ENCODE assay signal across 18 cellular contexts in the genomic region with DNA sequence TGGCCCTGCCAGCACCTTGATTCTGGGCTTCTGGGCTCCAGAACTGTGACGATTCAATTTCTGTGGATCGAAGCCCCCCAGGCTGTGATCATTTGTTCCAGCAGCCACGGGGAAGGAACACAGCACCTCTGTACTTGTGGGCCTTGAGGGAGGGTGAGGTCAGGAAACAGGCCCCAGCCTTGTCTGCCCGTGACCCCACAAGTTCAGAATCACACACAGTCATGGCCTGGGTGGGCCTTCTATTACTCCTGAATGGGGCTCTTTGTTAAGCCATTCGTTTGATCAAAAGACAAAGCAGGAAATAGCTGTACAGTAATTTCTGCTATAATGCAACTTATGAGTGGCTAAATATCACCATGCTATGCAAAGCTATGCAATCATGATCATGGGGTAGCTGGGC. TPM values are rescaled to one million over a fixed set of nuclear protein-coding genes. Genes with fewer than 3 reads are reported as not detected.
DNase-seq lines count a peak whose midpoint lies in the region; ATAC-seq and TF ChIP-seq lines count a peak whose summit lies in the region.
"Had no signal": no experiment of that assay in that cellular context is flagged by ENCODE, and none has a peak within 500 bp of the region (broad histone marks: within the 10 kb centered on the region; RNA-seq: fewer than 3 reads in every experiment).

No MANE protein-coding gene starts in this region.

- intact Hi-C loops in left ventricle myocardium superior (cut with micrococcal nuclease) (no loop called here), right cardiac atrium (cut with DNase I) (loop anchor here in 1 of 4 donors (5.0 kb wide), 1 partner anchor 37 kb away; no protein-coding TSS in a partner anchor)

- H3K4me1 ChIP-seq in right cardiac atrium (ENCODE audit: control insufficient read depth, insufficient read depth, low read length), result no peaks in the 10 kb centered on the region
- no peaks in the 10 kb centered on the region for H3K4me1 ChIP-seq in endodermal cell (ENCODE audit: control insufficient read depth, insufficient read depth, low read length)
- H3K4me1 ChIP-seq in mesodermal cell (ENCODE audit: control insufficient read depth, insufficient read depth, low read length, poor library complexity, severe bottlenecking), result no peaks in the 10 kb centered on the region
- peaks cover 0 to 79% (median 40%) of the 10 kb centered on the region in 4 donors for H3K4me1 ChIP-seq in tibial nerve
- H3K4me1 ChIP-seq in trophoblast cell (ENCODE audit: control insufficient read depth in 1 of 2, insufficient read depth in 2 of 2, low read length in 2 of 2), result peaks cover 0 to 1% of the 10 kb centered on the region in 2 experiments

- no peak overlapping the region for H3K4me3 ChIP-seq in right cardiac atrium (ENCODE audit: low read length)
- no peak overlapping the region for H3K4me3 ChIP-seq in endodermal cell (ENCODE audit: low read length)
- no peak overlapping the region for H3K4me3 ChIP-seq in mesodermal cell (ENCODE audit: extremely low read depth, insufficient read depth, low read length, poor library complexity, severe bottlenecking)
- no peak overlapping the region for H3K4me3 ChIP-seq in tibial nerve
- H3K4me3 ChIP-seq in trophoblast cell (ENCODE audit: low read depth, low read length), result no peak overlapping the region

- H3K9me3 ChIP-seq in right cardiac atrium (ENCODE audit: control insufficient read depth, low read length) (no peaks in the 10 kb centered on the region), endodermal cell (ENCODE audit: control insufficient read depth, low read length) (peaks cover 7% of the 10 kb centered on the region), mesodermal cell (ENCODE audit: control insufficient read depth, low read length) (peaks cover 5% of the 10 kb centered on the region), tibial nerve (no peaks in the 10 kb centered on the region), trophoblast cell (ENCODE audit: insufficient read depth, low read depth, low read length) (no peaks in the 10 kb centered on the region)
- H3K9me3 ChIP-seq: Caco-2 had no signal

- H3K4me1 Mint-ChIP-seq in endodermal cell, result no peaks in the 10 kb centered on the region

- no peak overlapping the region for H2BK120ac ChIP-seq in trophoblast cell (ENCODE audit: insufficient read depth, low read length, poor library complexity)

- peaks cover 3% of the 10 kb centered on the region for H3K27me3 Mint-ChIP-seq in endodermal cell (ENCODE audit: insufficient read depth)

- no peak overlapping the region for H4K91ac ChIP-seq in trophoblast cell (ENCODE audit: low read depth, low read length)

- H2BK12ac ChIP-seq in trophoblast cell (ENCODE audit: low read length), result no peak overlapping the region

- peaks cover 4% of the 10 kb centered on the region for H3K36me3 ChIP-seq in endodermal cell (ENCODE audit: control insufficient read depth, insufficient read depth, low read length)
- H3K36me3 ChIP-seq in mesodermal cell (ENCODE audit: control insufficient read depth, insufficient read depth, low read length), result no peaks in the 10 kb centered on the region
- peaks cover 0 to 24% (median 0%) of the 10 kb centered on the region in 3 donors for H3K36me3 ChIP-seq in tibial nerve
- H3K36me3 ChIP-seq in trophoblast cell (ENCODE audit: control insufficient read depth in 1 of 2, insufficient read depth in 2 of 2, low read length in 2 of 2), result no peaks in the 10 kb centered on the region

- no peak overlapping the region for H3K9ac ChIP-seq in endodermal cell (ENCODE audit: extremely low read depth, low read length, poor library complexity, severe bottlenecking)
- H3K9ac ChIP-seq in trophoblast cell (ENCODE audit: low read length), result no peak overlapping the region

- 68% methylated on average over 5 of the region's 5 CpGs for WGBS in right cardiac atrium
- 90 to 95% methylated on average over 4 to 5 of the region's 5 CpGs for WGBS in endodermal cell (ENCODE audit: insufficient coverage in 1 of 2, insufficient read length in 1 of 2), 2 experiments
- WGBS in mesodermal cell (ENCODE audit: insufficient coverage in 2 of 2), 2 experiments, result 86% methylated on average over 3 of the region's 5 CpGs; no CpG with 5 or more reads in 1 of the 2 experiments
- 20 to 59% methylated on average over 4 to 5 of the region's 5 CpGs for WGBS in tibial nerve, 2 donors
- no CpG with 5 or more reads among the region's 5 CpGs for WGBS in trophoblast cell (ENCODE audit: extremely low coverage, insufficient coverage, insufficient read length)

- H3K27ac ChIP-seq in right cardiac atrium (ENCODE audit: low read length) (no peak overlapping the region), endodermal cell (ENCODE audit: low read depth, low read length) (peak overlapping the region; percentile 32), mesodermal cell (ENCODE audit: low read depth, low read length, severe bottlenecking) (peak overlapping the region; percentile 36), tibial nerve (peak overlapping the region; percentile 53 to 95 (median 68)), trophoblast cell (ENCODE audit: low read depth, low read length) (no peak overlapping the region)
- H3K27ac ChIP-seq: 22Rv1 had no signal

- no peak overlapping the region for H3K4me2 ChIP-seq in trophoblast cell (ENCODE audit: low read length)

- no peak overlapping the region for H4K12ac ChIP-seq in trophoblast cell (ENCODE audit: low read depth, low read length)

- no peak overlapping the region for H3K4ac ChIP-seq in trophoblast cell (ENCODE audit: low read depth, low read length)

- peaks cover 11% of the 10 kb centered on the region for H3K36me3 Mint-ChIP-seq in endodermal cell (ENCODE audit: low read depth)
- H3K36me3 Mint-ChIP-seq: CD8-positive, alpha-beta T cell had no signal

- H3K9me3 Mint-ChIP-seq in endodermal cell, result no peaks in the 10 kb centered on the region
- H3K9me3 Mint-ChIP-seq: CD8-positive, alpha-beta T cell had no signal

- DNase-seq in left ventricle myocardium superior (no peak), right cardiac atrium (no peak), endodermal cell (no peak), tibial nerve (ENCODE audit: low spot score in 2 of 2) (no peak), trophoblast cell (no peak), NCI-H1436 treated with DMSO at 0.1 percent for 48 hours (lab: John Stamatoyannopoulos, UW) (no peak), kidney glomerular epithelial cell (lab: John Stamatoyannopoulos, UW) (no peak)
- DNase-seq: Caco-2; CD8-positive, alpha-beta T cell; DMS53; GF-D8; GOT3; H9 had no signal

- no peak overlapping the region for H2AK5ac ChIP-seq in trophoblast cell (ENCODE audit: low read length)

- no peak for TF ChIP-seq POLR2A in tibial nerve (IDR thresholded peaks at IDR 0.05)

- no peak overlapping the region for H3K14ac ChIP-seq in trophoblast cell (ENCODE audit: low read length)

- peak in 1 of 2 donors; percentile 73 for TF ChIP-seq EP300 in tibial nerve (IDR thresholded peaks at IDR 0.05)

- no peak overlapping the region for H2BK5ac ChIP-seq in trophoblast cell (ENCODE audit: low read depth, low read length, poor library complexity)

- H3K79me2 ChIP-seq in trophoblast cell (ENCODE audit: control insufficient read depth, insufficient read depth, low read length, poor library complexity), result no peaks in the 10 kb centered on the region

- H3K27me3 ChIP-seq in right cardiac atrium (ENCODE audit: control insufficient read depth, insufficient read depth), result no peaks in the 10 kb centered on the region
- H3K27me3 ChIP-seq in endodermal cell (ENCODE audit: control insufficient read depth, insufficient read depth, low read length, poor library complexity, severe bottlenecking), result no peaks in the 10 kb centered on the region
- no peaks in the 10 kb centered on the region for H3K27me3 ChIP-seq in tibial nerve
- H3K27me3 ChIP-seq in trophoblast cell (ENCODE audit: insufficient read depth, low read length), result no peaks in the 10 kb centered on the region

- no peak overlapping the region for H2AFZ ChIP-seq in trophoblast cell (ENCODE audit: insufficient read depth, low read length, poor library complexity)

- TF ChIP-seq CTCF in endodermal cell (conservative IDR thresholded peaks at IDR 0.05) (no peak), tibial nerve (IDR thresholded peaks at IDR 0.05) (no peak)

- H3K79me1 ChIP-seq in trophoblast cell (ENCODE audit: low read length), result no peaks in the 10 kb centered on the region

- peak; percentile 43 for ATAC-seq in left ventricle myocardium superior
- no peak for ATAC-seq in right cardiac atrium
- ATAC-seq: CD8-positive, alpha-beta T cell had no signal

- H3K18ac ChIP-seq in trophoblast cell (ENCODE audit: low read length), result no peak overlapping the region

- H4K8ac ChIP-seq in trophoblast cell (ENCODE audit: low read depth, low read length), result no peak overlapping the region

- H3K23ac ChIP-seq in trophoblast cell (ENCODE audit: low read length), result no peak overlapping the region

- H3K27ac Mint-ChIP-seq in endodermal cell, result no peak overlapping the region
- H3K27ac Mint-ChIP-seq: CD8-positive, alpha-beta T cell had no signal

- H3K4me3 Mint-ChIP-seq in endodermal cell, result no peak overlapping the region
- H3K4me3 Mint-ChIP-seq: CD14-positive monocyte; CD8-positive, alpha-beta T cell; H9 had no signal

RNA-seq across cellular contexts. Expression of gene ST6GALNAC2, which starts 10.1 kb away (rescaled TPM):
- total RNA-seq in left ventricle myocardium superior (5.1 TPM), right cardiac atrium (1 to 10 TPM; 4.0 to 5.8 (median 5.5) TPM), endodermal cell (10 to 100 TPM; 15.1 to 26.9 TPM), tibial nerve (100 to 1,000 TPM in 1 of 4 donors, 10 to 100 TPM in 3; 58.5 to 128 (median 69.1) TPM)
- polyA plus RNA-seq in right cardiac atrium, result 4.2 TPM
- 3.5 TPM for polyA plus RNA-seq in endodermal cell (2013, experiment 1 of 2)
- 3.6 TPM for polyA plus RNA-seq in endodermal cell (2013, experiment 2 of 2)
- polyA plus RNA-seq in mesodermal cell (2013, experiment 1 of 2), result 0.52 TPM
- polyA plus RNA-seq in mesodermal cell (2013, experiment 2 of 2), result 0.25 TPM
- polyA plus RNA-seq in trophoblast cell (2013), result 19.9 and 21.5 TPM in 2 replicates
- total RNA-seq: A673 had no signal

RNA-seq across cellular contexts. Expression of gene PRCD, which starts 35.7 kb away (rescaled TPM):
- total RNA-seq in left ventricle myocardium superior, result 4.3 TPM
- total RNA-seq in right cardiac atrium, result 10 to 100 TPM in 3 of 4 donors, 1 to 10 TPM in 1; 6.1 to 11.6 (median 10.9) TPM
- 9.8 TPM for polyA plus RNA-seq in right cardiac atrium
- total RNA-seq in endodermal cell, result 1 to 10 TPM; 3.2 to 4.8 TPM
- 0.50 TPM for polyA plus RNA-seq in endodermal cell (2013, experiment 1 of 2)
- polyA plus RNA-seq in endodermal cell (2013, experiment 2 of 2), result 2.2 TPM
- 5.8 TPM for polyA plus RNA-seq in mesodermal cell (2013, experiment 1 of 2)
- 9.9 TPM for polyA plus RNA-seq in mesodermal cell (2013, experiment 2 of 2)
- 10 to 100 TPM in 3 of 4 donors, 1 to 10 TPM in 1; 6.6 to 23.5 (median 14.1) TPM for total RNA-seq in tibial nerve
- polyA plus RNA-seq in trophoblast cell (2013), result 0.23 and 0.50 TPM in 2 replicates
- total RNA-seq: A673; Caco-2; CD8-positive, alpha-beta T cell; HT-29 had no signal
- polyA plus RNA-seq: CD14-positive monocyte had no signal

RNA-seq across cellular contexts. Expression of gene CYGB, which starts 38.1 kb away (rescaled TPM):
- 28.0 TPM for total RNA-seq in left ventricle myocardium superior
- 10 to 100 TPM; 46.6 to 83.9 (median 67.3) TPM for total RNA-seq in right cardiac atrium
- 58.7 TPM for polyA plus RNA-seq in right cardiac atrium
- total RNA-seq in endodermal cell, result 1 to 10 TPM; 2.0 to 3.4 TPM
- polyA plus RNA-seq in endodermal cell (2013, experiment 1 of 2), result 3.3 TPM
- polyA plus RNA-seq in endodermal cell (2013, experiment 2 of 2), result 2.3 TPM
- 18.2 TPM for polyA plus RNA-seq in mesodermal cell (2013, experiment 1 of 2)
- polyA plus RNA-seq in mesodermal cell (2013, experiment 2 of 2), result 19.4 TPM
- total RNA-seq in tibial nerve, result 10 to 100 TPM; 40.2 to 59.2 (median 48.8) TPM
- polyA plus RNA-seq in trophoblast cell (2013), result 5.7 and 6.8 TPM in 2 replicates
- total RNA-seq: HT-29 had no signal
- polyA plus RNA-seq: CD14-positive monocyte had no signal

Comparison
In these comparisons a context has a peak if more than half of its experiments do, and no peak if none do; other contexts are left out.
1. H3K27ac ChIP-seq: peak in endodermal cell (single experiment), mesodermal cell (single experiment) and tibial nerve (4 of 4); none in right cardiac atrium (single experiment) and trophoblast cell (single experiment).